Comparison of ENCODE assay signal across 8 cellular contexts in genomic region chr7:33040803-33041516, GRCh38. TPM values are rescaled to one million over a fixed set of nuclear protein-coding genes. Genes with fewer than 3 reads are reported as not detected.
DNase-seq lines count a peak whose midpoint lies in the region; ATAC-seq and TF ChIP-seq lines count a peak whose summit lies in the region.

No MANE protein-coding gene starts in this region.

- H3K27me3 Mint-ChIP-seq in activated naive CD4-positive, alpha-beta T cell treated with anti-CD3 and anti-CD28 coated beads, Interleukin-2, amount 10 ng/mL, durations not matched to agents 7 days and 5 days: no peaks in the 10 kb centered on the region
- H3K27me3 Mint-ChIP-seq in GM23338 (ENCODE audit: insufficient read depth, low read depth, poor library complexity): no peaks in the 10 kb centered on the region

- intact Hi-C loops in PC-9 (cut with micrococcal nuclease; ENCODE audit: unreplicated experiment): loop anchor here (2.0 to 10.0 kb wide), 4 partner anchors 22 to 546 kb away; partner anchors contain the start of genes AVL9, KBTBD2, LSM5 and NT5C3A

- H3K36me3 Mint-ChIP-seq in activated naive CD4-positive, alpha-beta T cell treated with anti-CD3 and anti-CD28 coated beads, Interleukin-2, amount 10 ng/mL, durations not matched to agents 7 days and 5 days: peaks cover 6% of the 10 kb centered on the region
- peaks cover 3% of the 10 kb centered on the region for H3K36me3 Mint-ChIP-seq in GM23338 (ENCODE audit: low read depth)

- no peaks in the 10 kb centered on the region for H3K9me2 ChIP-seq in PC-9 (ENCODE audit: insufficient read depth)
- no peaks in the 10 kb centered on the region for H3K9me2 ChIP-seq in GM23338 (ENCODE audit: insufficient read depth)

- ATAC-seq in GM18520 (IDR thresholded peaks at IDR 0.05; ENCODE audit: unreplicated experiment) (peak; percentile 84), HG02840 (IDR thresholded peaks at IDR 0.05; ENCODE audit: low FRiP score, unreplicated experiment) (peak; percentile 91), GM23338 (no peak)

- TF ChIP-seq CTCF in PC-9 (conservative IDR thresholded peaks at IDR 0.05): no peak
- TF ChIP-seq CTCF in GM23338 (conservative IDR thresholded peaks at IDR 0.05; ENCODE audit: low read depth in 2 of 2): no peak

- POLR2A ChIA-PET in PC-9 (lab: Charles Lee; ENCODE audit: unreplicated experiment): interaction anchor here (0.5 to 1.2 kb wide), 10 partner anchors 9 to 149 kb away, joined by 3 to 23 read pairs (median 5); partner anchors contain the start of gene KBTBD2

- H3K4me1 ChIP-seq in PC-9 (replicated peaks; ENCODE audit: insufficient read depth) (peaks cover 27% of the 10 kb centered on the region), GM23338 (ENCODE audit: insufficient read depth) (no peaks in the 10 kb centered on the region; the same call in 1 of the 2 replicates)

- H3K4me3 Mint-ChIP-seq in activated naive CD4-positive, alpha-beta T cell treated with anti-CD3 and anti-CD28 coated beads, Interleukin-2, amount 10 ng/mL, durations not matched to agents 7 days and 5 days: peak overlapping the region; percentile 74
- no peak overlapping the region for H3K4me3 Mint-ChIP-seq in GM23338

- peak overlapping the region; percentile 39 for H3K4me2 ChIP-seq in PC-9
- H3K4me2 ChIP-seq in GM23338: no peak overlapping the region

- H3F3A ChIP-seq in PC-9 (ENCODE audit: insufficient read depth, low read depth): no peaks in the 10 kb centered on the region; the same call in 1 of the 2 replicates
- no peaks in the 10 kb centered on the region for H3F3A ChIP-seq in GM23338 (replicated peaks; ENCODE audit: low read depth)

- DNase-seq in PC-9: peak; percentile 61 to 71
- peak; percentile 80 for DNase-seq in activated naive CD4-positive, alpha-beta T cell treated with anti-CD3 and anti-CD28 coated beads, Interleukin-2, amount 10 ng/mL, durations not matched to agents 7 days and 5 days
- DNase-seq in kidney tubule cell (ENCODE audit: low spot score): peak; percentile 83
- peak; percentile 32 for DNase-seq in stimulated activated CD8-positive, alpha-beta memory T cell treated with anti-CD3 and anti-CD28 coated beads, Interleukin-15, amount 100 ng/mL, for 48 hours (ENCODE audit: low read depth in 2 of 2)
- no peak for DNase-seq in OCI-M2 (lab: John Stamatoyannopoulos, UW; ENCODE audit: unreplicated experiment)
- no peak for DNase-seq in GM23338 (ENCODE audit: low spot score)

- no peak overlapping the region for H2AFZ ChIP-seq in PC-9
- H2AFZ ChIP-seq in GM23338: no peak overlapping the region

- H3K27ac Mint-ChIP-seq in activated naive CD4-positive, alpha-beta T cell treated with anti-CD3 and anti-CD28 coated beads, Interleukin-2, amount 10 ng/mL, durations not matched to agents 7 days and 5 days: peak overlapping the region; percentile 89
- no peak overlapping the region for H3K27ac Mint-ChIP-seq in GM23338

- no peaks in the 10 kb centered on the region; the same call in 1 of the 2 replicates for H3K9me3 ChIP-seq in PC-9 (ENCODE audit: insufficient read depth, low read depth)

- CTCF ChIA-PET in PC-9 (lab: Charles Lee): interaction anchor here (1.7 kb wide), 1 partner anchor 9 kb away, joined by 9 read pairs; no protein-coding TSS in a partner anchor
- CTCF ChIA-PET in activated naive CD4-positive, alpha-beta T cell treated with anti-CD3 and anti-CD28 coated beads, Interleukin-2, amount 10 ng/mL, durations not matched to agents 7 days and 5 days (lab: Charles Lee): interaction anchor here (1.1 to 2.1 kb wide), 6 partner anchors 9 to 194 kb away, joined by 3 to 10 read pairs (median 5); partner anchors contain the start of gene RP9

- peak overlapping the region; percentile 6; the same call in 1 of the 2 replicates for H3K27ac ChIP-seq in PC-9
- H3K27ac ChIP-seq in GM23338 (ENCODE audit: low read depth): no peak overlapping the region

- H3K79me2 ChIP-seq in PC-9 (ENCODE audit: low read depth): peaks cover 93% of the 10 kb centered on the region
- H3K79me2 ChIP-seq in GM23338 (replicated peaks; ENCODE audit: insufficient read depth): peaks cover 98% of the 10 kb centered on the region

- no peaks in the 10 kb centered on the region for H3K27me3 ChIP-seq in PC-9 (ENCODE audit: insufficient read depth, low read depth)
- H3K27me3 ChIP-seq in GM23338 (ENCODE audit: insufficient read depth): no peaks in the 10 kb centered on the region

- H3K9me3 Mint-ChIP-seq in activated naive CD4-positive, alpha-beta T cell treated with anti-CD3 and anti-CD28 coated beads, Interleukin-2, amount 10 ng/mL, durations not matched to agents 7 days and 5 days: no peaks in the 10 kb centered on the region
- no peaks in the 10 kb centered on the region for H3K9me3 Mint-ChIP-seq in GM23338

- BruUV-seq in PC-9 (replicated peaks; lab: Mats Ljungman, UMichigan): TSS peak; percentile 80

- H3K36me3 ChIP-seq in PC-9 (ENCODE audit: low read depth) (no peaks in the 10 kb centered on the region), GM23338 (ENCODE audit: insufficient read depth) (no peaks in the 10 kb centered on the region)

- peaks cover 19% of the 10 kb centered on the region for H4K20me1 ChIP-seq in PC-9 (ENCODE audit: insufficient read depth)
- H4K20me1 ChIP-seq in GM23338 (replicated peaks; ENCODE audit: insufficient read depth): peaks cover 62% of the 10 kb centered on the region

- H3K4me1 Mint-ChIP-seq in activated naive CD4-positive, alpha-beta T cell treated with anti-CD3 and anti-CD28 coated beads, Interleukin-2, amount 10 ng/mL, durations not matched to agents 7 days and 5 days: peaks cover 52% of the 10 kb centered on the region
- H3K4me1 Mint-ChIP-seq in GM23338: peaks cover 9% of the 10 kb centered on the region

- H3K4me3 ChIP-seq in PC-9 (no peak overlapping the region), GM23338 (no peak overlapping the region)

TF ChIP-seq in GM23338, 12 proteins besides CTCF, POLR2A, EP300 and RAD21:
- TF ChIP-seq ZNF114 (CRISPR knock-in tag; IDR thresholded peaks at IDR 0.05) (no peak), REST (IDR thresholded peaks at IDR 0.05; ENCODE audit: unreplicated experiment) (no peak), JUNB (IDR thresholded peaks at IDR 0.05; ENCODE audit: unreplicated experiment) (no peak), EZH2phosphoT487 (IDR thresholded peaks at IDR 0.05; ENCODE audit: unreplicated experiment) (no peak), ZNF331 (CRISPR knock-in tag; IDR thresholded peaks at IDR 0.05; ENCODE audit: low read depth) (no peak)

RNA-seq across cellular contexts. Expression of gene NT5C3A, which starts 21.6 kb away (rescaled TPM):
- total RNA-seq in PC-9 (2021): 43.8 and 60.4 TPM in 2 replicates
- 28.5 and 36.8 TPM in 2 replicates for total RNA-seq in GM23338 (2014; rRNA removed; shearing (Covaris generic))
- polyA plus RNA-seq in GM23338 (2016; fragmentation: Nextera tagmentation; extraction: Ambion mirVana): 42.8 and 45.8 TPM in 2 replicates

Comparison
In these comparisons a context has a peak if more than half of its experiments do, and no peak if none do; other contexts are left out.
1. DNase-seq: peak in PC-9 (2 of 2), activated naive CD4-positive, alpha-beta T cell treated with anti-CD3 and anti-CD28 coated beads, Interleukin-2, amount 10 ng/mL, durations not matched to agents 7 days and 5 days (single experiment), kidney tubule cell (single experiment) and stimulated activated CD8-positive, alpha-beta memory T cell treated with anti-CD3 and anti-CD28 coated beads, Interleukin-15, amount 100 ng/mL, for 48 hours (2 of 2); none in OCI-M2 (single experiment) and GM23338 (single experiment).